Comparison of ENCODE assay signal across 12 cellular contexts in the genomic region with DNA sequence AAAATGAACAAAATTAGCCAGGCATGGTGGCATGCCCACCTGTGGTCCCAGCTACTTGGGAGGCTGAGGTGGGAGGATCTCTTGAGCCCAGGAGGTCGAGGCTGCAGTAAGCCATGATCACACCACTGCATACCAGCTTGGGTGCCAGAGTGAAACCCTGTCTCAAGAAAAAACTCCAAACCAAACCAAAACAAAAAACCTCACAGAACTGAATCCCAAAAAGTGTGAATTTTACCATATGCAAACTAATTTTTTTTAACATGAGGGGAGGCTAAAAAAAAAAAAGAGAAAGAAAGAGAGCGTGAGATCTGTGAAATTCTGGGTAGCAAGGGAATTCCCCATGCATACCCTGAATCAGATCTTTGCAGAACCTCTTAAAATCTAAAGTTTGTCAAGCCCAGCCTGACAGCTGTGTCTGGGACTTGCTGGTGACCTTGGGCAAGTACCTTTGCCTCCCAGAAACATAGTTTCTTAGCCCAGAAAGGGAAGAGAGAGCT. TPM values are rescaled to one million over a fixed set of nuclear protein-coding genes. Genes with fewer than 3 reads are reported as not detected.
DNase-seq lines count a peak whose midpoint lies in the region; ATAC-seq and TF ChIP-seq lines count a peak whose summit lies in the region.
"Had no signal": no experiment of that assay in that cellular context is flagged by ENCODE, and none has a peak within 500 bp of the region (broad histone marks: within the 10 kb centered on the region; RNA-seq: fewer than 3 reads in every experiment).

No MANE protein-coding gene starts in this region.

- H3K36me3 Mint-ChIP-seq in activated CD8-positive, alpha-beta T cell treated with anti-CD3 and anti-CD28 coated beads for 36 hours (ENCODE audit: low read depth) = no peaks in the 10 kb centered on the region
- no peaks in the 10 kb centered on the region for H3K36me3 Mint-ChIP-seq in activated CD8-positive, alpha-beta T cell treated with anti-CD3 and anti-CD28 coated beads, Interleukin-2, amount 10 ng/mL, durations not matched to agents 7 days and 5 days (ENCODE audit: low read depth)
- no peaks in the 10 kb centered on the region for H3K36me3 Mint-ChIP-seq in memory B cell

- H3K27me3 Mint-ChIP-seq in activated CD8-positive, alpha-beta T cell treated with anti-CD3 and anti-CD28 coated beads for 36 hours = no peaks in the 10 kb centered on the region
- H3K27me3 Mint-ChIP-seq in activated CD8-positive, alpha-beta T cell treated with anti-CD3 and anti-CD28 coated beads, Interleukin-2, amount 10 ng/mL, durations not matched to agents 7 days and 5 days (ENCODE audit: low read depth) = no peaks in the 10 kb centered on the region
- H3K27me3 Mint-ChIP-seq in memory B cell = no peaks in the 10 kb centered on the region

- peak; percentile 91 for ATAC-seq in activated CD8-positive, alpha-beta T cell treated with anti-CD3 and anti-CD28 coated beads for 36 hours
- no peak for ATAC-seq in activated CD8-positive, alpha-beta T cell treated with anti-CD3 and anti-CD28 coated beads, Interleukin-2, amount 10 ng/mL, durations not matched to agents 7 days and 5 days
- ATAC-seq in GM19468 (IDR thresholded peaks at IDR 0.05; ENCODE audit: extremely low read depth, unreplicated experiment) (peak; percentile 78), HG03039 (IDR thresholded peaks at IDR 0.05; ENCODE audit: unreplicated experiment) (peak; percentile 71), memory B cell (ENCODE audit: low read depth) (peak; percentile 61), HG03175 (IDR thresholded peaks at IDR 0.05; ENCODE audit: unreplicated experiment) (no peak)
- ATAC-seq: foreskin keratinocyte had no signal

- peak overlapping the region; percentile 78 for H3K27ac Mint-ChIP-seq in activated CD8-positive, alpha-beta T cell treated with anti-CD3 and anti-CD28 coated beads for 36 hours
- no peak overlapping the region for H3K27ac Mint-ChIP-seq in activated CD8-positive, alpha-beta T cell treated with anti-CD3 and anti-CD28 coated beads, Interleukin-2, amount 10 ng/mL, durations not matched to agents 7 days and 5 days
- no peak overlapping the region for H3K27ac Mint-ChIP-seq in memory B cell

- POLR2A ChIA-PET in activated CD8-positive, alpha-beta T cell treated with anti-CD3 and anti-CD28 coated beads for 36 hours (lab: Charles Lee) = interaction anchor here (0.6 kb wide), 1 partner anchor 23 kb away, joined by 3 read pairs; no protein-coding TSS in a partner anchor
- POLR2A ChIA-PET in activated CD8-positive, alpha-beta T cell treated with anti-CD3 and anti-CD28 coated beads, Interleukin-2, amount 10 ng/mL, durations not matched to agents 7 days and 5 days (lab: Charles Lee) = no interaction called here

- peak; percentile 63 for DNase-seq in activated CD8-positive, alpha-beta T cell treated with anti-CD3 and anti-CD28 coated beads for 36 hours
- DNase-seq in activated CD8-positive, alpha-beta T cell treated with anti-CD3 and anti-CD28 coated beads, Interleukin-2, amount 10 ng/mL, durations not matched to agents 7 days and 5 days = no peak
- DNase-seq in memory B cell (ENCODE audit: low spot score in 2 of 2) (no peak), C1 segment of cervical spinal cord (lab: John Stamatoyannopoulos, UW) (no peak), NCI-H2171 treated with DMSO at 0.1 percent for 48 hours (lab: John Stamatoyannopoulos, UW) (no peak)
- DNase-seq: ACHN, foreskin keratinocyte, left ventricle myocardium inferior, NCI-H82 had no signal

- intact Hi-C loops in activated CD8-positive, alpha-beta T cell treated with anti-CD3 and anti-CD28 coated beads for 36 hours (cut with micrococcal nuclease) = no loop called here

- no peak for TF ChIP-seq CTCF in activated CD8-positive, alpha-beta T cell treated with anti-CD3 and anti-CD28 coated beads for 36 hours (IDR thresholded peaks at IDR 0.05)

- peaks cover 14% of the 10 kb centered on the region for H3K4me1 Mint-ChIP-seq in activated CD8-positive, alpha-beta T cell treated with anti-CD3 and anti-CD28 coated beads for 36 hours (ENCODE audit: low read depth)
- no peaks in the 10 kb centered on the region for H3K4me1 Mint-ChIP-seq in activated CD8-positive, alpha-beta T cell treated with anti-CD3 and anti-CD28 coated beads, Interleukin-2, amount 10 ng/mL, durations not matched to agents 7 days and 5 days (ENCODE audit: low read depth)
- peaks cover 5% of the 10 kb centered on the region for H3K4me1 Mint-ChIP-seq in memory B cell

- H3K4me3 Mint-ChIP-seq in activated CD8-positive, alpha-beta T cell treated with anti-CD3 and anti-CD28 coated beads for 36 hours = no peak overlapping the region
- H3K4me3 Mint-ChIP-seq in activated CD8-positive, alpha-beta T cell treated with anti-CD3 and anti-CD28 coated beads, Interleukin-2, amount 10 ng/mL, durations not matched to agents 7 days and 5 days = no peak overlapping the region
- no peak overlapping the region for H3K4me3 Mint-ChIP-seq in memory B cell

- CTCF ChIA-PET in activated CD8-positive, alpha-beta T cell treated with anti-CD3 and anti-CD28 coated beads for 36 hours (lab: Charles Lee) = interaction anchor here (1.0 to 1.8 kb wide), 3 partner anchors 36 to 130 kb away, joined by 4 to 7 read pairs (median 6); no protein-coding TSS in a partner anchor
- CTCF ChIA-PET in activated CD8-positive, alpha-beta T cell treated with anti-CD3 and anti-CD28 coated beads, Interleukin-2, amount 10 ng/mL, durations not matched to agents 7 days and 5 days (lab: Charles Lee) = interaction anchor here (1.0 kb wide), 1 partner anchor 191 kb away, joined by 4 read pairs; no protein-coding TSS in a partner anchor

- H3K9me3 Mint-ChIP-seq in activated CD8-positive, alpha-beta T cell treated with anti-CD3 and anti-CD28 coated beads for 36 hours = peaks cover 1% of the 10 kb centered on the region
- no peaks in the 10 kb centered on the region for H3K9me3 Mint-ChIP-seq in activated CD8-positive, alpha-beta T cell treated with anti-CD3 and anti-CD28 coated beads, Interleukin-2, amount 10 ng/mL, durations not matched to agents 7 days and 5 days (ENCODE audit: insufficient read depth)
- peaks cover 1% of the 10 kb centered on the region for H3K9me3 Mint-ChIP-seq in memory B cell

RNA-seq across cellular contexts. Expression of a gene that starts 17.1 kb away (rescaled TPM):
- total RNA-seq in activated CD8-positive, alpha-beta T cell treated with anti-CD3 and anti-CD28 coated beads for 36 hours = under 1 TPM; 0.16 to 0.54 TPM
- total RNA-seq in activated CD8-positive, alpha-beta T cell treated with anti-CD3 and anti-CD28 coated beads, Interleukin-2, amount 10 ng/mL, durations not matched to agents 7 days and 5 days = not detected

Comparison
In these comparisons a context has a peak if more than half of its experiments do, and no peak if none do; other contexts are left out.
1. ATAC-seq: peak in activated CD8-positive, alpha-beta T cell treated with anti-CD3 and anti-CD28 coated beads for 36 hours (single experiment), GM19468 (single experiment), HG03039 (single experiment) and memory B cell (single experiment); none in activated CD8-positive, alpha-beta T cell treated with anti-CD3 and anti-CD28 coated beads, Interleukin-2, amount 10 ng/mL, durations not matched to agents 7 days and 5 days (single experiment) and HG03175 (single experiment).